Comparison of ENCODE assay signal across 9 cellular contexts in the genomic region with DNA sequence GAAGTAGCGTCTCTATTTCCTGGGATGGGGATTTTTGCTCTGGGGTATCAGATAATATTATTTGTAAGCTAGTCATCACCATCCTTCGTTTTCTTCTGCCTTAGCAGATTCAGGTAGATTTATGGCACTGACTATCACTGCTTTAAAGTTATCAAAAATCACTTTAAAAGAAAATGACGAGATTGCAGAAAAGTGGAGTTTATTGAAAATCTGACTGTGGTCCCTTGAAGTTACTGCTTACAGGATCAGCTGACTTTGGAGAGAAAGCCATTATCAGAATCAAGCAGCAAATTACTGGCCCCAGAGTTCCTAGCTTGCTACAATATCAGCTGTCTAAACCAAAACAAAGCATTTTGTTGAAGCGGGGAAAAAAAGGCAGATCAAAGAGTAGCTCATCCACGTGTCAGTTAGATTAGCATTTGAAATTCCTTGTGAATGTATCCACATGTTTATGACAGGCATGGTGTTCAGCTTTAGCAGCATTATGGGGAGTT. TPM values are rescaled to one million over a fixed set of nuclear protein-coding genes. Genes with fewer than 3 reads are reported as not detected.
DNase-seq lines count a peak whose midpoint lies in the region; ATAC-seq and TF ChIP-seq lines count a peak whose summit lies in the region.
"Had no signal": no experiment of that assay in that cellular context is flagged by ENCODE, and none has a peak within 500 bp of the region (broad histone marks: within the 10 kb centered on the region; RNA-seq: fewer than 3 reads in every experiment).

No MANE protein-coding gene starts in this region.

- H3K27ac ChIP-seq in CD4-positive, CD25-positive, alpha-beta regulatory T cell (ENCODE audit: insufficient read depth, low read length, poor library complexity, severe bottlenecking): peak overlapping the region; percentile 45
- H3K27ac ChIP-seq in foreskin keratinocyte: peak overlapping the region; percentile 66
- H3K27ac ChIP-seq in prostate gland: peak overlapping the region; percentile 73 to 78

- peaks cover 31% of the 10 kb centered on the region for H3K4me1 ChIP-seq in CD4-positive, CD25-positive, alpha-beta regulatory T cell (ENCODE audit: control insufficient read depth, insufficient read depth, low read length, poor library complexity, severe bottlenecking)
- H3K4me1 ChIP-seq in foreskin keratinocyte (peaks cover 27% of the 10 kb centered on the region), prostate gland (replicated peaks) (peaks cover 3% of the 10 kb centered on the region)

- intact Hi-C loops in prostate gland (cut with DNase I): no loop called here

- no peaks in the 10 kb centered on the region for H3K27me3 Mint-ChIP-seq in CD4-positive, CD25-positive, alpha-beta regulatory T cell
- no peaks in the 10 kb centered on the region for H3K27me3 Mint-ChIP-seq in WTC11 (ENCODE audit: low read depth)

- H3K36me3 ChIP-seq in CD4-positive, CD25-positive, alpha-beta regulatory T cell (ENCODE audit: control insufficient read depth, insufficient read depth, low read length): peaks cover 50% of the 10 kb centered on the region
- no peaks in the 10 kb centered on the region for H3K36me3 ChIP-seq in prostate gland

- no peak for DNase-seq in CD4-positive, CD25-positive, alpha-beta regulatory T cell
- DNase-seq in WTC11 (ENCODE audit: low spot score): no peak
- DNase-seq in foreskin keratinocyte: no peak
- no peak for DNase-seq in prostate gland (ENCODE audit: low spot score)
- no peak for DNase-seq in NOMO-1 treated with DMSO at 0.1 percent for 48 hours (lab: John Stamatoyannopoulos, UW; ENCODE audit: unreplicated experiment)
- no peak for DNase-seq in middle frontal gyrus (ENCODE audit: extremely low spot score, low spot score)
- DNase-seq: stimulated activated CD4-positive, alpha-beta T cell treated with anti-CD3 and anti-CD28 coated beads, Interleukin-4, amount 100 ng/mL, for 24 hours had no signal

- CTCF ChIA-PET in WTC11 (lab: Charles Lee): interaction anchor here (1.0 to 2.3 kb wide), 4 partner anchors 9 to 83 kb away, joined by 3 to 6 read pairs (median 4); a partner anchor contains a TSS

- no peak for TF ChIP-seq POLR2A in prostate gland (IDR thresholded peaks at IDR 0.05)

- no peaks in the 10 kb centered on the region for H3K27me3 ChIP-seq in CD4-positive, CD25-positive, alpha-beta regulatory T cell (ENCODE audit: control insufficient read depth, insufficient read depth, low read length)
- H3K27me3 ChIP-seq in foreskin keratinocyte: no peaks in the 10 kb centered on the region
- no peaks in the 10 kb centered on the region for H3K27me3 ChIP-seq in prostate gland (replicated peaks; ENCODE audit: insufficient read depth)

- peak overlapping the region in 1 of 4 donors; percentile 44 for H3K4me3 Mint-ChIP-seq in CD4-positive, CD25-positive, alpha-beta regulatory T cell
- no peak overlapping the region for H3K4me3 Mint-ChIP-seq in WTC11

- peaks cover 24% of the 10 kb centered on the region for H3K36me3 Mint-ChIP-seq in CD4-positive, CD25-positive, alpha-beta regulatory T cell
- peaks cover 7% of the 10 kb centered on the region for H3K36me3 Mint-ChIP-seq in WTC11

- no peak overlapping the region for H3K4me3 ChIP-seq in CD4-positive, CD25-positive, alpha-beta regulatory T cell (ENCODE audit: low read depth, low read length)
- H3K4me3 ChIP-seq in prostate gland: no peak overlapping the region

- no peaks in the 10 kb centered on the region for H3K9me3 ChIP-seq in CD4-positive, CD25-positive, alpha-beta regulatory T cell (ENCODE audit: control insufficient read depth in 2 of 2, low read length in 2 of 2)
- no peaks in the 10 kb centered on the region for H3K9me3 ChIP-seq in prostate gland

- H3K9me3 Mint-ChIP-seq in CD4-positive, CD25-positive, alpha-beta regulatory T cell: peaks cover 0 to 1% (median 0%) of the 10 kb centered on the region in 7 donors
- H3K9me3 Mint-ChIP-seq in WTC11: no peaks in the 10 kb centered on the region

- TF ChIP-seq CTCF in WTC11 (IDR thresholded peaks at IDR 0.05): no peak
- no peak for TF ChIP-seq CTCF in foreskin keratinocyte (conservative IDR thresholded peaks at IDR 0.05)
- TF ChIP-seq CTCF in prostate gland (IDR thresholded peaks at IDR 0.05): no peak

- no peak for ATAC-seq in CD4-positive, CD25-positive, alpha-beta regulatory T cell (ENCODE audit: low read depth in 2 of 2)
- ATAC-seq in WTC11 (no peak), foreskin keratinocyte (no peak), HG03108 (IDR thresholded peaks at IDR 0.05; ENCODE audit: unreplicated experiment) (no peak), GM18519 (IDR thresholded peaks at IDR 0.05; ENCODE audit: low FRiP score, unreplicated experiment) (no peak)

- H3K27ac Mint-ChIP-seq in CD4-positive, CD25-positive, alpha-beta regulatory T cell: peak overlapping the region; percentile 60 to 86 (median 82)
- H3K27ac Mint-ChIP-seq in WTC11: peak overlapping the region; percentile 12; the same call in 1 of the 2 replicates

- WGBS in prostate gland: 49% methylated on average over 5 of the region's 5 CpGs

- peaks cover 19 to 86% (median 53%) of the 10 kb centered on the region in 4 donors for H3K4me1 Mint-ChIP-seq in CD4-positive, CD25-positive, alpha-beta regulatory T cell
- peaks cover 59% of the 10 kb centered on the region for H3K4me1 Mint-ChIP-seq in WTC11

- POLR2A ChIA-PET in WTC11 (lab: Charles Lee): interaction anchor here (1.0 kb wide), 1 partner anchor 17 kb away, joined by 3 read pairs; no protein-coding TSS in a partner anchor

TF ChIP-seq in WTC11, 78 proteins besides CTCF, POLR2A, EP300 and RAD21 (continues in another document):
- TF ChIP-seq HMGA2 (CRISPR knock-in tag; IDR thresholded peaks at IDR 0.05) (no peak), OVOL2 (CRISPR knock-in tag; IDR thresholded peaks at IDR 0.05; ENCODE audit: borderline replicate concordance) (no peak), FOXJ3 (CRISPR knock-in tag; IDR thresholded peaks at IDR 0.05; ENCODE audit: borderline replicate concordance) (no peak), ATF1 (CRISPR knock-in tag; IDR thresholded peaks at IDR 0.05) (no peak), RORB (CRISPR knock-in tag; IDR thresholded peaks at IDR 0.05) (no peak), FOXK1 (CRISPR knock-in tag; IDR thresholded peaks at IDR 0.05) (no peak), ZNF396 (CRISPR knock-in tag; IDR thresholded peaks at IDR 0.05; ENCODE audit: borderline replicate concordance) (no peak), ETV6 (CRISPR knock-in tag; IDR thresholded peaks at IDR 0.05) (no peak), GTF2I (CRISPR knock-in tag; conservative IDR thresholded peaks at IDR 0.05) (no peak), NFE2L1 (CRISPR knock-in tag; IDR thresholded peaks at IDR 0.05) (no peak), ZNF416 (CRISPR knock-in tag; IDR thresholded peaks at IDR 0.05) (no peak), PRRX2 (CRISPR knock-in tag; IDR thresholded peaks at IDR 0.05) (no peak)
- TF ChIP-seq, protein P1, sequence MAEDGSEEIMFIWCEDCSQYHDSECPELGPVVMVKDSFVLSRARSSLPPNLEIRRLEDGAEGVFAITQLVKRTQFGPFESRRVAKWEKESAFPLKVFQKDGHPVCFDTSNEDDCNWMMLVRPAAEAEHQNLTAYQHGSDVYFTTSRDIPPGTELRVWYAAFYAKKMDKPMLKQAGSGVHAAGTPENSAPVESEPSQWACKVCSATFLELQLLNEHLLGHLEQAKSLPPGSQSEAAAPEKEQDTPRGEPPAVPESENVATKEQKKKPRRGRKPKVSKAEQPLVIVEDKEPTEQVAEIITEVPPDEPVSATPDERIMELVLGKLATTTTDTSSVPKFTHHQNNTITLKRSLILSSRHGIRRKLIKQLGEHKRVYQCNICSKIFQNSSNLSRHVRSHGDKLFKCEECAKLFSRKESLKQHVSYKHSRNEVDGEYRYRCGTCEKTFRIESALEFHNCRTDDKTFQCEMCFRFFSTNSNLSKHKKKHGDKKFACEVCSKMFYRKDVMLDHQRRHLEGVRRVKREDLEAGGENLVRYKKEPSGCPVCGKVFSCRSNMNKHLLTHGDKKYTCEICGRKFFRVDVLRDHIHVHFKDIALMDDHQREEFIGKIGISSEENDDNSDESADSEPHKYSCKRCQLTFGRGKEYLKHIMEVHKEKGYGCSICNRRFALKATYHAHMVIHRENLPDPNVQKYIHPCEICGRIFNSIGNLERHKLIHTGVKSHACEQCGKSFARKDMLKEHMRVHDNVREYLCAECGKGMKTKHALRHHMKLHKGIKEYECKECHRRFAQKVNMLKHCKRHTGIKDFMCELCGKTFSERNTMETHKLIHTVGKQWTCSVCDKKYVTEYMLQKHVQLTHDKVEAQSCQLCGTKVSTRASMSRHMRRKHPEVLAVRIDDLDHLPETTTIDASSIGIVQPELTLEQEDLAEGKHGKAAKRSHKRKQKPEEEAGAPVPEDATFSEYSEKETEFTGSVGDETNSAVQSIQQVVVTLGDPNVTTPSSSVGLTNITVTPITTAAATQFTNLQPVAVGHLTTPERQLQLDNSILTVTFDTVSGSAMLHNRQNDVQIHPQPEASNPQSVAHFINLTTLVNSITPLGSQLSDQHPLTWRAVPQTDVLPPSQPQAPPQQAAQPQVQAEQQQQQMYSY (CRISPR knock-in tag; IDR thresholded peaks at IDR 0.05): no peak
- TF ChIP-seq, protein P2, sequence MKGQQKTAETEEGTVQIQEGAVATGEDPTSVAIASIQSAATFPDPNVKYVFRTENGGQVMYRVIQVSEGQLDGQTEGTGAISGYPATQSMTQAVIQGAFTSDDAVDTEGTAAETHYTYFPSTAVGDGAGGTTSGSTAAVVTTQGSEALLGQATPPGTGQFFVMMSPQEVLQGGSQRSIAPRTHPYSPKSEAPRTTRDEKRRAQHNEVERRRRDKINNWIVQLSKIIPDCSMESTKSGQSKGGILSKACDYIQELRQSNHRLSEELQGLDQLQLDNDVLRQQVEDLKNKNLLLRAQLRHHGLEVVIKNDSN (CRISPR knock-in tag; IDR thresholded peaks at IDR 0.05): no peak
- TF ChIP-seq, protein P3, sequence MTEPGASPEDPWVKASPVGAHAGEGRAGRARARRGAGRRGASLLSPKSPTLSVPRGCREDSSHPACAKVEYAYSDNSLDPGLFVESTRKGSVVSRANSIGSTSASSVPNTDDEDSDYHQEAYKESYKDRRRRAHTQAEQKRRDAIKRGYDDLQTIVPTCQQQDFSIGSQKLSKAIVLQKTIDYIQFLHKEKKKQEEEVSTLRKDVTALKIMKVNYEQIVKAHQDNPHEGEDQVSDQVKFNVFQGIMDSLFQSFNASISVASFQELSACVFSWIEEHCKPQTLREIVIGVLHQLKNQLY (CRISPR knock-in tag; IDR thresholded peaks at IDR 0.05): no peak

RNA-seq across cellular contexts. Expression of a gene that starts 18.5 kb away (rescaled TPM):
- 172 TPM for total RNA-seq in CD4-positive, CD25-positive, alpha-beta regulatory T cell
- polyA plus RNA-seq in CD4-positive, CD25-positive, alpha-beta regulatory T cell: 100 to 1,000 TPM; 134 to 145 (median 141) TPM
- total RNA-seq in WTC11 (2021): 19.6 to 20.2 TPM (median 19.6 TPM) in 3 replicates
- 24.7 and 26.6 TPM in 2 replicates for total RNA-seq in foreskin keratinocyte
- polyA plus RNA-seq in foreskin keratinocyte: 9.3 and 9.5 TPM in 2 replicates
- 10 to 100 TPM; 19.8 to 43.5 TPM for total RNA-seq in prostate gland
